Comparison of ENCODE assay signal across 9 cellular contexts in genomic region chr4:60201052-60201673, GRCh38.
DNase-seq lines count a peak whose midpoint lies in the region; ATAC-seq, FAIRE-seq and TF ChIP-seq lines count a peak whose summit lies in the region.
"Had no signal": no experiment of that assay in that cellular context is flagged by ENCODE, and none has a peak within 500 bp of the region (broad histone marks: within the 10 kb centered on the region; RNA-seq: fewer than 3 reads in every experiment).

No MANE protein-coding gene starts in this region.

- TF ChIP-seq CTCF in choroid plexus epithelial cell (conservative IDR thresholded peaks at IDR 0.05; ENCODE audit: low read depth, low read length) (peak; percentile 96), type B pancreatic cell (conservative IDR thresholded peaks at IDR 0.05) (peak; percentile 94)

- H3K4me1 Mint-ChIP-seq in type B pancreatic cell (ENCODE audit: unreplicated experiment), result no peaks in the 10 kb centered on the region

- H3K27ac Mint-ChIP-seq in type B pancreatic cell, result no peak overlapping the region

- DNase-seq in NCI-H1417 (lab: John Stamatoyannopoulos, UW) (peak; percentile 45 to 75 (median 61)), NCI-H1417 treated with DMSO at 0.1 percent for 48 hours (lab: John Stamatoyannopoulos, UW) (no peak), HUDEP-2 (lab: John Stamatoyannopoulos, UW; ENCODE audit: unreplicated experiment in 76 of 76) (peak in 44 of 76 experiments; percentile 0 to 61 (median 17)), RCC 7860 (ENCODE audit: low spot score) (peak; percentile 17), choroid plexus epithelial cell (ENCODE audit: low read depth) (peak; percentile 69), lung microvascular endothelial cell (ENCODE audit: low read depth in 2 of 2) (peak; percentile 45 to 65), type B pancreatic cell (ENCODE audit: extremely low spot score, unreplicated experiment) (no peak)

- ATAC-seq in GM21390 (IDR thresholded peaks at IDR 0.05; ENCODE audit: unreplicated experiment), result peak; percentile 78

- H3K4me3 ChIP-seq in choroid plexus epithelial cell (ENCODE audit: low read depth, low read length), result no peak overlapping the region
- H3K4me3 ChIP-seq: BLaER1 treated with 17β-estradiol and CSF1 and Interleukin-3, amounts not matched to agents 10 nM and 100 nM had no signal

- H3K4me3 Mint-ChIP-seq in type B pancreatic cell, result no peak overlapping the region

- no peaks in the 10 kb centered on the region for H3K36me3 Mint-ChIP-seq in type B pancreatic cell

- peak; percentile 30 for FAIRE-seq in RCC 7860 (lab: Jason Lieb, UNC)

- no peaks in the 10 kb centered on the region for H3K9me3 Mint-ChIP-seq in type B pancreatic cell

- H3K27me3 Mint-ChIP-seq in type B pancreatic cell, result no peaks in the 10 kb centered on the region

Comparison
In these comparisons a context has a peak if more than half of its experiments do, and no peak if none do; other contexts are left out.
1. DNase-seq: peak in NCI-H1417 (3 of 3), HUDEP-2 (44 of 76), RCC 7860 (single experiment), choroid plexus epithelial cell (single experiment) and lung microvascular endothelial cell (2 of 2); none in NCI-H1417 treated with DMSO at 0.1 percent for 48 hours (single experiment) and type B pancreatic cell (single experiment).